Comparison of ENCODE assay signal across 14 cellular contexts in the genomic region with DNA sequence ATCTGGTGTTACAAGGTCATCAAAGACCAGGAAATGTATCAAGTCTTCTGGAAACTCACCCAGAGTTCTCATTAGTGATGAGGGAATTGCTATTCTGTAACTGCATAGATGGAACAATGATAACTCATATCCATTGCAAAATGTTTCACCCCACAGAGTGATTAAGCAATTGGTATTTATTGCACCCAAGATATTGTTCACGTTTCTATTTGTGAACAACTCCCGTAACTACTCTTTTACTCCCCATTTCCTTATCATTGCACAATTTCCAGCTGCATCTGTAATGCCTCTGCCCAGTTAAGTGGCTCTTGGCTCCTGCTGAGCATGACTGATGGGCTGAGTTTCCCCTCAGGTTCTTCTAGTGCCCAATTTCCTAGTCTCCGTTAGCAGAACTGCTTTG.
DNase-seq lines count a peak whose midpoint lies in the region; ATAC-seq and TF ChIP-seq lines count a peak whose summit lies in the region.
"Had no signal": no experiment of that assay in that cellular context is flagged by ENCODE, and none has a peak within 500 bp of the region (broad histone marks: within the 10 kb centered on the region; RNA-seq: fewer than 3 reads in every experiment).

No MANE protein-coding gene starts in this region.

- H3K36me3 ChIP-seq in SK-N-MC (ENCODE audit: insufficient read depth, low read length) (no peaks in the 10 kb centered on the region), aorta (ENCODE audit: control insufficient read depth in 1 of 2, insufficient read depth in 2 of 2, low read length in 1 of 2) (no peaks in the 10 kb centered on the region)
- H3K36me3 ChIP-seq: thoracic aorta had no signal

- H3K9me3 ChIP-seq in SK-N-MC (ENCODE audit: low read depth, low read length) (no peaks in the 10 kb centered on the region), right cardiac atrium (ENCODE audit: control insufficient read depth, low read length) (no peaks in the 10 kb centered on the region), aorta (ENCODE audit: control insufficient read depth, low read length) (no peaks in the 10 kb centered on the region)
- H3K9me3 ChIP-seq: thoracic aorta had no signal

- intact Hi-C loops in right cardiac atrium (cut with DNase I), result no loop called here
- intact Hi-C loops in aorta (cut with DNase I), result no loop called here

- H3K27me3 ChIP-seq in right cardiac atrium (ENCODE audit: control insufficient read depth, insufficient read depth) (no peaks in the 10 kb centered on the region), aorta (ENCODE audit: control insufficient read depth in 1 of 2, insufficient read depth in 2 of 2, low read length in 1 of 2) (no peaks in the 10 kb centered on the region)

- ATAC-seq in right cardiac atrium (peak; percentile 32 to 67), aorta (ENCODE audit: low FRiP score) (peak; percentile 65)

- H3K4me1 ChIP-seq in right cardiac atrium (ENCODE audit: control insufficient read depth, insufficient read depth, low read length) (peaks cover 3% of the 10 kb centered on the region), aorta (ENCODE audit: control insufficient read depth in 1 of 2, insufficient read depth in 2 of 2, low read length in 2 of 2) (no peaks in the 10 kb centered on the region)

- no peak overlapping the region for H3K27ac ChIP-seq in SK-N-MC
- no peak overlapping the region for H3K27ac ChIP-seq in right cardiac atrium (ENCODE audit: low read length)
- no peak overlapping the region for H3K27ac ChIP-seq in aorta (ENCODE audit: low read depth in 1 of 2, low read length in 2 of 2)
- H3K27ac ChIP-seq: thoracic aorta had no signal

- in situ Hi-C loops in GM13976 (cut with MboI; ENCODE audit: low sequenced_read_pairs, unreplicated experiment), result no loop called here

- WGBS in right cardiac atrium, result 56% methylated on average over 3 of the region's 3 CpGs
- WGBS in aorta, 2 donors, result 89 to 93% methylated on average over 3 of the region's 3 CpGs

- TF ChIP-seq CTCF in GM13976 (IDR thresholded peaks at IDR 0.05; ENCODE audit: borderline replicate concordance, control extremely low read depth, extremely low read depth, insufficient read depth, missing control alignments), result no peak

- DNase-seq in NCI-H2227 treated with DMSO at 0.1 percent for 48 hours (lab: John Stamatoyannopoulos, UW) (peak; percentile 1), NCI-H2227 (lab: John Stamatoyannopoulos, UW; ENCODE audit: unreplicated experiment) (no peak), SK-N-MC (ENCODE audit: low read depth, low spot score) (no peak), right cardiac atrium (peak in 1 of 3 donors; percentile 36), aorta (no peak), amniotic stem cell (lab: John Stamatoyannopoulos, UW) (no peak), GM13976 (ENCODE audit: low spot score) (no peak), NCI-H1105 treated with DMSO at 0.1 percent for 48 hours (lab: John Stamatoyannopoulos, UW) (no peak)
- DNase-seq: activated T-cell treated with anti-CD3 and anti-CD28 coated beads, Interleukin-2, amount 50 U/mL, for 48 hours; DMS 273 treated with DMSO at 0.1 percent for 48 hours; endodermal cell; H7; NCI-H1694 had no signal

- H3K4me3 ChIP-seq in SK-N-MC, result peak overlapping the region; percentile 38; the same call in 1 of the 2 replicates
- no peak overlapping the region for H3K4me3 ChIP-seq in right cardiac atrium (ENCODE audit: low read length)
- no peak overlapping the region for H3K4me3 ChIP-seq in aorta (ENCODE audit: low read length in 2 of 2)
- H3K4me3 ChIP-seq: thoracic aorta had no signal

- no peak overlapping the region for H3K9ac ChIP-seq in SK-N-MC (ENCODE audit: insufficient read length)
